In the genomic region with DNA sequence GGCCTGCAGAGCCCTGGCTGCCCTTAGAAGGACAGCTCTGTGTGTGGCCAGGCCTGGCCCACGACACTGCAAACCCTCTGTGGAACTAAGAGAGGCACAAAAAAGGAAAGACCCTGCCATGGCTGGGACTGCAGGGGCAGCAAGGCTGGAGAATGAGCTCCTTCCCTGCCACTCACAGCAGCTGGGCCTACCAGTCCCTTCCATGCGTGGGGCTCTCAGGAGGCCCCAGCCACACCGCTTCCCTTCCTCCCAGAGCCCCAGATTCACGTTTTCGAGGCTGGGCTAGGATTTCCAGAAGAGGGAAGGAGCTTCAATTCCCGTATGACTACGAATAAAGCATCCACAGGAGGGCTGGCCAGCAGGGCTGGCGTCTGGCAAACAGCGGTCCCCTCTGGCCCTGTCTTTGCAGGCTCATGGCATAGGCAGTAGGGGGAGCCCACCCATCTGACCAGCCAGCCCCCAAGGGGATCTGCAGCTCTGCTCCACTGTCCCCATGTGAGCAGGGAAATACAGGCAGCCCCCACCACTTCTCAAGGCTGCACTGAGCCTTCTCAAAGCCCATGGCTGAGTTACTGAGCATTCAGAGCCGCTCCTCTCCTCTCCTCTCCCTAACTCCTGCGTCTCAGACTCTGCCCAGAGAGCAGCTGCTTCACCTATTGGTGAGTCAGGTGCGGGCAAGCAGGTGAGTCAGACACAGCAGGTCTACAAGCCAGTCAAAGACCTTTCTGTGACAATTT, we compare ENCODE assay signal across 1 cellular context.
TF ChIP-seq lines count a peak whose summit lies in the region.

No MANE protein-coding gene starts in this region.

TF ChIP-seq in endothelial cell of umbilical vein, 7 proteins besides CTCF, POLR2A, EP300 and RAD21:
- no peak for TF ChIP-seq FOS (IDR thresholded peaks at IDR 0.05; ENCODE audit: borderline replicate concordance, insufficient read depth, low read length)
- TF ChIP-seq EZH2 (IDR thresholded peaks at IDR 0.05; ENCODE audit: borderline replicate concordance, low read depth, low read length, severe bottlenecking), result no peak
- TF ChIP-seq GATA2 (IDR thresholded peaks at IDR 0.05; ENCODE audit: insufficient read depth, insufficient read length, low read depth, low read length), result no peak
- TF ChIP-seq, protein P1, sequence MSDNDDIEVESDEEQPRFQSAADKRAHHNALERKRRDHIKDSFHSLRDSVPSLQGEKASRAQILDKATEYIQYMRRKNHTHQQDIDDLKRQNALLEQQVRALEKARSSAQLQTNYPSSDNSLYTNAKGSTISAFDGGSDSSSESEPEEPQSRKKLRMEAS (IDR thresholded peaks at IDR 0.05; ENCODE audit: insufficient read depth, insufficient read length), result no peak
- no peak for TF ChIP-seq MYC (IDR thresholded peaks at IDR 0.05; ENCODE audit: low read depth, low read length)
- TF ChIP-seq JUN (IDR thresholded peaks at IDR 0.05; ENCODE audit: borderline replicate concordance, insufficient read depth, insufficient read length, low read depth), result no peak
